12 cellular contexts compared by ENCODE assay signal in genomic region chr14:97180304-97181200, GRCh38.
DNase-seq lines count a peak whose midpoint lies in the region; ATAC-seq and TF ChIP-seq lines count a peak whose summit lies in the region.
"Had no signal": no experiment of that assay in that cellular context is flagged by ENCODE, and none has a peak within 500 bp of the region (broad histone marks: within the 10 kb centered on the region; RNA-seq: fewer than 3 reads in every experiment).

No MANE protein-coding gene starts in this region.

- H3K4me2 ChIP-seq in MM.1S (ENCODE audit: low read depth, low read length) = no peak overlapping the region

- H3K27me3 ChIP-seq in endodermal cell (ENCODE audit: control insufficient read depth, insufficient read depth, low read length, poor library complexity, severe bottlenecking) (no peaks in the 10 kb centered on the region), Peyer's patch (no peaks in the 10 kb centered on the region), MM.1S (replicated peaks; ENCODE audit: insufficient read depth, low read length) (no peaks in the 10 kb centered on the region)

- H3K4me3 Mint-ChIP-seq in endodermal cell = no peak overlapping the region
- no peak overlapping the region for H3K4me3 Mint-ChIP-seq in stimulated activated effector memory CD8-positive, alpha-beta T cell treated with anti-CD3 and anti-CD28 coated beads, Interleukin-12 subunit alpha, Interleukin-12 subunit beta, amount 100 ng/mL, for 72 hours
- H3K4me3 Mint-ChIP-seq: CD4-positive, CD25-positive, alpha-beta regulatory T cell; immature natural killer cell had no signal

- H3K9ac ChIP-seq in endodermal cell (ENCODE audit: extremely low read depth, low read length, poor library complexity, severe bottlenecking) = no peak overlapping the region
- H3K9ac ChIP-seq in MM.1S (ENCODE audit: low read length) = no peak overlapping the region

- no peak for TF ChIP-seq POLR2A in Peyer's patch (IDR thresholded peaks at IDR 0.05)

- H3K27ac Mint-ChIP-seq in activated naive CD4-positive, alpha-beta T cell treated with anti-CD3 and anti-CD28 coated beads, Interleukin-2, amount 50 U/mL, for 72 hours = peak overlapping the region; percentile 69 to 91
- H3K27ac Mint-ChIP-seq in endodermal cell = no peak overlapping the region
- peak overlapping the region; percentile 83 for H3K27ac Mint-ChIP-seq in stimulated activated effector memory CD8-positive, alpha-beta T cell treated with anti-CD3 and anti-CD28 coated beads, Interleukin-12 subunit alpha, Interleukin-12 subunit beta, amount 100 ng/mL, for 72 hours
- H3K27ac Mint-ChIP-seq: immature natural killer cell had no signal

- H3K27me3 Mint-ChIP-seq in endodermal cell (ENCODE audit: insufficient read depth) = no peaks in the 10 kb centered on the region

- H3K9me2 ChIP-seq in MM.1S (replicated peaks; ENCODE audit: insufficient read depth, low read length) = no peaks in the 10 kb centered on the region

- peak in 1 of 2 donors; percentile 59 for DNase-seq in activated naive CD4-positive, alpha-beta T cell treated with anti-CD3 and anti-CD28 coated beads, Interleukin-2, amount 50 U/mL, for 72 hours (ENCODE audit: low spot score in 2 of 2)
- no peak for DNase-seq in activated naive CD4-positive, alpha-beta T cell treated with anti-CD3 and anti-CD28 coated beads, Interleukin-2, amount 50 U/mL, for 16 hours
- DNase-seq in OCI-M1 (lab: John Stamatoyannopoulos, UW) (peak; percentile 42), endodermal cell (peak; percentile 52), Peyer's patch (no peak), COR-L47 (lab: John Stamatoyannopoulos, UW) (no peak), MM.1S (no peak)
- DNase-seq in stimulated activated effector memory CD8-positive, alpha-beta T cell treated with anti-CD3 and anti-CD28 coated beads, Interleukin-12 subunit alpha, Interleukin-12 subunit beta, amount 100 ng/mL, for 72 hours (ENCODE audit: low spot score in 2 of 2) = no peak
- DNase-seq: CD4-positive, CD25-positive, alpha-beta regulatory T cell; immature natural killer cell; sigmoid colon; stimulated activated naive CD4-positive, alpha-beta T cell had no signal

- no peak overlapping the region for H2AFZ ChIP-seq in MM.1S (ENCODE audit: low read length)

- no peaks in the 10 kb centered on the region for H3K4me1 Mint-ChIP-seq in endodermal cell
- peaks cover 48% of the 10 kb centered on the region for H3K4me1 Mint-ChIP-seq in stimulated activated effector memory CD8-positive, alpha-beta T cell treated with anti-CD3 and anti-CD28 coated beads, Interleukin-12 subunit alpha, Interleukin-12 subunit beta, amount 100 ng/mL, for 72 hours

- no peaks in the 10 kb centered on the region for H3K36me3 ChIP-seq in endodermal cell (ENCODE audit: control insufficient read depth, insufficient read depth, low read length)
- no peaks in the 10 kb centered on the region for H3K36me3 ChIP-seq in Peyer's patch
- no peaks in the 10 kb centered on the region for H3K36me3 ChIP-seq in MM.1S (replicated peaks; ENCODE audit: insufficient read depth, low read length)
- H3K36me3 ChIP-seq: sigmoid colon had no signal

- ATAC-seq in activated naive CD4-positive, alpha-beta T cell treated with anti-CD3 and anti-CD28 coated beads, Interleukin-2, amount 50 U/mL, for 72 hours = peak; percentile 34 to 49
- no peak for ATAC-seq in stimulated activated effector memory CD8-positive, alpha-beta T cell treated with anti-CD3 and anti-CD28 coated beads, Interleukin-12 subunit alpha, Interleukin-12 subunit beta, amount 100 ng/mL, for 72 hours

- no peaks in the 10 kb centered on the region for H3K9me3 ChIP-seq in endodermal cell (ENCODE audit: control insufficient read depth, low read length)
- H3K9me3 ChIP-seq in Peyer's patch = no peaks in the 10 kb centered on the region
- H3K9me3 ChIP-seq in MM.1S (replicated peaks; ENCODE audit: insufficient read depth, low read length) = no peaks in the 10 kb centered on the region

- peaks cover 5 to 18% of the 10 kb centered on the region in 2 donors for H3K36me3 Mint-ChIP-seq in activated naive CD4-positive, alpha-beta T cell treated with anti-CD3 and anti-CD28 coated beads, Interleukin-2, amount 50 U/mL, for 72 hours
- no peaks in the 10 kb centered on the region for H3K36me3 Mint-ChIP-seq in endodermal cell (ENCODE audit: low read depth)
- H3K36me3 Mint-ChIP-seq in stimulated activated effector memory CD8-positive, alpha-beta T cell treated with anti-CD3 and anti-CD28 coated beads, Interleukin-12 subunit alpha, Interleukin-12 subunit beta, amount 100 ng/mL, for 72 hours = no peaks in the 10 kb centered on the region
- H3K36me3 Mint-ChIP-seq: CD4-positive, CD25-positive, alpha-beta regulatory T cell; immature natural killer cell had no signal

- H3F3A ChIP-seq in MM.1S (ENCODE audit: insufficient read depth, low read length) = no peaks in the 10 kb centered on the region

- no peaks in the 10 kb centered on the region for H4K20me1 ChIP-seq in MM.1S (ENCODE audit: insufficient read depth, low read length)

- no peak overlapping the region for H3K27ac ChIP-seq in endodermal cell (ENCODE audit: low read depth, low read length)
- no peak overlapping the region for H3K27ac ChIP-seq in Peyer's patch
- no peak overlapping the region for H3K27ac ChIP-seq in MM.1S (ENCODE audit: low read length)
- H3K27ac ChIP-seq: sigmoid colon had no signal

- no peaks in the 10 kb centered on the region for H3K4me1 ChIP-seq in endodermal cell (ENCODE audit: control insufficient read depth, insufficient read depth, low read length)
- no peaks in the 10 kb centered on the region for H3K4me1 ChIP-seq in Peyer's patch
- H3K4me1 ChIP-seq in MM.1S (ENCODE audit: low read length) = no peaks in the 10 kb centered on the region
- H3K4me1 ChIP-seq: sigmoid colon had no signal

- TF ChIP-seq CTCF in endodermal cell (conservative IDR thresholded peaks at IDR 0.05) = no peak
- no peak for TF ChIP-seq CTCF in Peyer's patch (IDR thresholded peaks at IDR 0.05)
- no peak for TF ChIP-seq CTCF in MM.1S (IDR thresholded peaks at IDR 0.05; ENCODE audit: low read length)

- H3K79me2 ChIP-seq in MM.1S (ENCODE audit: low read length) = no peaks in the 10 kb centered on the region

- 93 to 94% methylated on average over 29 to 31 of the region's 32 CpGs for WGBS in endodermal cell (ENCODE audit: insufficient coverage in 1 of 2, insufficient read length in 1 of 2), 2 experiments

- H3K9me3 Mint-ChIP-seq in activated naive CD4-positive, alpha-beta T cell treated with anti-CD3 and anti-CD28 coated beads, Interleukin-2, amount 50 U/mL, for 72 hours = peaks cover 9 to 18% of the 10 kb centered on the region in 2 donors
- H3K9me3 Mint-ChIP-seq in endodermal cell = no peaks in the 10 kb centered on the region
- H3K9me3 Mint-ChIP-seq in stimulated activated effector memory CD8-positive, alpha-beta T cell treated with anti-CD3 and anti-CD28 coated beads, Interleukin-12 subunit alpha, Interleukin-12 subunit beta, amount 100 ng/mL, for 72 hours = no peaks in the 10 kb centered on the region
- H3K9me3 Mint-ChIP-seq: immature natural killer cell had no signal

- H3K4me3 ChIP-seq in endodermal cell (ENCODE audit: low read length) = no peak overlapping the region
- no peak overlapping the region for H3K4me3 ChIP-seq in Peyer's patch
- no peak overlapping the region for H3K4me3 ChIP-seq in MM.1S (ENCODE audit: low read length)
- H3K4me3 ChIP-seq: sigmoid colon had no signal

Comparison
In these comparisons a context has a peak if more than half of its experiments do, and no peak if none do; other contexts are left out.
1. DNase-seq: peak in OCI-M1 (single experiment) and endodermal cell (single experiment); none in activated naive CD4-positive, alpha-beta T cell treated with anti-CD3 and anti-CD28 coated beads, Interleukin-2, amount 50 U/mL, for 16 hours (single experiment), stimulated activated effector memory CD8-positive, alpha-beta T cell treated with anti-CD3 and anti-CD28 coated beads, Interleukin-12 subunit alpha, Interleukin-12 subunit beta, amount 100 ng/mL, for 72 hours (0 of 2), Peyer's patch (0 of 3), COR-L47 (single experiment) and MM.1S (single experiment).